Comparison of ENCODE assay signal across 1 cellular context in genomic region chr21:46091118-46091517, GRCh38.
TF ChIP-seq lines count a peak whose summit lies in the region.

No MANE protein-coding gene starts in this region.

TF ChIP-seq in K562, 482 proteins besides CTCF, POLR2A, EP300 and RAD21:
- TF ChIP-seq HBP1 (CRISPR knock-in tag; IDR thresholded peaks at IDR 0.05) (0 out of 2 replicates have a peak, but pooled peaks have one; percentile 55), ETS2 (tag; IDR thresholded peaks at IDR 0.05; ENCODE audit: borderline replicate concordance, poor library complexity, severe bottlenecking) (no peak), MCM2 (IDR thresholded peaks at IDR 0.05; ENCODE audit: low read depth) (no peak), NCOA2 (IDR thresholded peaks at IDR 0.05; ENCODE audit: partially characterized antibody in 2 of 2) (no peak), TCF3 (CRISPR knock-in tag; IDR thresholded peaks at IDR 0.05) (no peak), HNRNPLL (IDR thresholded peaks at IDR 0.05; ENCODE audit: low read depth, low read length, poor library complexity, severe bottlenecking) (no peak), PURB (CRISPR knock-in tag; IDR thresholded peaks at IDR 0.05; ENCODE audit: low read depth) (no peak)
